In the genomic region with DNA sequence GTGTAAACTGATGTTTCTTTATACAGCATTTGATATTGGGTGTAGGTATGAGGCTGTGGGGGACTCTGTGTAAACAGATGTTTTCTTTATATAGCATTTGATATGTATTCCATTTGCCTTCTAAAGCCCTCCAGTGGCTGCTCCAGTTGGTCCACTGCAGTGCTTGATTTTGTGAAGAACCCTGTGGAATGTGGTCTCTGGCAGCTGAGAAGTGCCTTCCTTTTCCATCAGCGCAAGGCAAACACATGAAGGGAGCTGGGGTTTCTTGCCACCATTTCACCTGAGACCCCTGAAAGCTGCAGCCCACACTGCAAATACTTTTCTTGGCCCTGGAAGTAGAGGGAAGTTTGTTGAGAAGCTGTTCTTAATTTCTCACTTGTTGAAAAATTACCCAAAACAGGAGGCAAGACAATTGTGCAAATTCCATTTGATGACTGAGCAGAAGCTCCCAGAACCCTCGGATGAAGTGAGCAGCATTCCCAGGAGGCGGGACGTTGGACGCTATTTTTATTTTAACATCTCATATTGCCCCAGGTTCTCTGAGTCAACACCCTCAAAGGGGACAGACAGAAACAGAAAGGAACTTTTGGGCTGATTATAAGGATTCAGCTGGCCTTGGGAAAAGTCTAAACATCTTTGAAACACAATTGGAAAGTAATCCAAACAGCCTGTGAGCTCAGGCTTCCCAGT, we compare ENCODE assay signal across 12 cellular contexts.
DNase-seq lines count a peak whose midpoint lies in the region; ATAC-seq and TF ChIP-seq lines count a peak whose summit lies in the region.
"Had no signal": no experiment of that assay in that cellular context is flagged by ENCODE, and none has a peak within 500 bp of the region (broad histone marks: within the 10 kb centered on the region; RNA-seq: fewer than 3 reads in every experiment).

No MANE protein-coding gene starts in this region.

- no peak overlapping the region for H2BK15ac ChIP-seq in IMR-90 (ENCODE audit: low read depth, low read length)

- CTCF ChIA-PET in IMR-90 (lab: Yijun Ruan, JAX), result interaction anchor here (0.6 to 0.9 kb wide), 2 partner anchors 32 to 98 kb away, joined by 4 read pairs; no protein-coding TSS in a partner anchor

- POLR2A ChIA-PET in IMR-90 (lab: Charles Lee; ENCODE audit: unreplicated experiment), result no interaction called here

- peak overlapping the region; percentile 49; the same call in 1 of the 2 replicates for H3K23ac ChIP-seq in IMR-90 (ENCODE audit: low read depth, low read length)

- peak overlapping the region; percentile 59 for H3K27ac Mint-ChIP-seq in mesothelial cell of epicardium
- H3K27ac Mint-ChIP-seq: activated naive CD8-positive, alpha-beta T cell treated with anti-CD3 and anti-CD28 coated beads, Interleukin-2, amount 50 U/mL, for 24 hours; stimulated activated effector memory CD8-positive, alpha-beta T cell treated with anti-CD3 and anti-CD28 coated beads, Interleukin-12 subunit alpha, Interleukin-12 subunit beta, amount 100 ng/mL, for 72 hours had no signal

- no peak for TF ChIP-seq CTCF in IMR-90 (conservative IDR thresholded peaks at IDR 0.05; ENCODE audit: low read depth, low read length)
- TF ChIP-seq CTCF in choroid plexus epithelial cell (conservative IDR thresholded peaks at IDR 0.05; ENCODE audit: low read depth, low read length), result peak; percentile 9
- TF ChIP-seq CTCF in mesothelial cell of epicardium (IDR thresholded peaks at IDR 0.05; ENCODE audit: unreplicated experiment), result no peak
- TF ChIP-seq CTCF in tibial artery (IDR thresholded peaks at IDR 0.05), result no peak

- in situ Hi-C loops in IMR-90 (cut with MboI; ENCODE audit: low sequenced_read_pairs), result loop anchor here (5.0 kb wide), 1 partner anchor 89 kb away; no protein-coding TSS in a partner anchor

- H2AK9ac ChIP-seq in IMR-90 (replicated peaks; ENCODE audit: low read depth, low read length, poor library complexity), result no peak overlapping the region

- no peak for TF ChIP-seq RAD21 in IMR-90 (IDR thresholded peaks at IDR 0.05; ENCODE audit: low read length)

- peak overlapping the region; percentile 58 for H2BK120ac ChIP-seq in IMR-90 (ENCODE audit: low read depth, low read length)

- H4K20me1 ChIP-seq in IMR-90 (ENCODE audit: insufficient read depth, low read length), result no peaks in the 10 kb centered on the region; the same call in 1 of the 2 replicates

- TF ChIP-seq POLR2A in IMR-90 (IDR thresholded peaks at IDR 0.05; ENCODE audit: low read depth, low read length), result no peak

- H4K8ac ChIP-seq in IMR-90 (ENCODE audit: low read depth in 2 of 2, low read length in 2 of 2), result peak overlapping the region in 1 of 2 experiments; percentile 45; a peak in 2 of 4 replicates

- H3K4ac ChIP-seq in IMR-90 (ENCODE audit: low read depth, low read length), result peak overlapping the region; percentile 76

- peak overlapping the region; percentile 27 for H2BK5ac ChIP-seq in IMR-90 (ENCODE audit: low read depth, low read length, poor library complexity, severe bottlenecking)

- H3K4me1 ChIP-seq in IMR-90 (ENCODE audit: control insufficient read depth, insufficient read depth, low read length), result peaks cover 11% of the 10 kb centered on the region
- H3K4me1 ChIP-seq in tibial artery, result peaks cover 0 to 28% (median 19%) of the 10 kb centered on the region in 4 donors

- peaks cover 0 to 2% of the 10 kb centered on the region in 2 experiments; a peak in 1 of 4 replicates for H3K79me1 ChIP-seq in IMR-90 (ENCODE audit: low read depth in 1 of 2, low read length in 2 of 2)

- H3K4me3 ChIP-seq in IMR-90 (ENCODE audit: insufficient read depth, low read depth, low read length), result no peak overlapping the region
- H3K4me3 ChIP-seq in choroid plexus epithelial cell (ENCODE audit: low read depth, low read length), result no peak overlapping the region
- H3K4me3 ChIP-seq in tibial artery, result peak overlapping the region in 1 of 2 donors; percentile 20
- H3K4me3 ChIP-seq: GM12878 had no signal

- WGBS in IMR-90 (ENCODE audit: extremely low coverage in 2 of 2, insufficient read length in 1 of 2), 2 experiments, result no CpG with 5 or more reads among the region's 5 CpGs

- H3K9ac ChIP-seq in IMR-90 (ENCODE audit: low read depth, low read length), result no peak overlapping the region

- H2AFZ ChIP-seq in IMR-90 (replicated peaks; ENCODE audit: low read length, poor library complexity), result no peak overlapping the region

- no peaks in the 10 kb centered on the region for H3K27me3 ChIP-seq in IMR-90 (ENCODE audit: control insufficient read depth, insufficient read depth, low read length)
- no peaks in the 10 kb centered on the region for H3K27me3 ChIP-seq in tibial artery

- BruUV-seq in IMR-90 (replicated peaks; lab: Mats Ljungman, UMichigan), result no TSS peak

- peak overlapping the region; percentile 48; the same call in 1 of the 2 replicates for H2BK20ac ChIP-seq in IMR-90 (ENCODE audit: low read depth, low read length)

- H3K9me3 ChIP-seq in IMR-90 (ENCODE audit: control insufficient read depth, insufficient read depth, low read length), result peaks cover 2% of the 10 kb centered on the region; the same call in 1 of the 2 replicates
- no peaks in the 10 kb centered on the region for H3K9me3 ChIP-seq in tibial artery

- H3K14ac ChIP-seq in IMR-90 (replicated peaks; ENCODE audit: low read depth, low read length), result peak overlapping the region; percentile 46; the same call in 1 of the 2 replicates

- peaks cover 17% of the 10 kb centered on the region; the same call in 1 of the 2 replicates for H3K9me1 ChIP-seq in IMR-90 (ENCODE audit: insufficient read depth, low read length)

- dilution Hi-C loops in IMR-90 (cut with HindIII; ENCODE audit: low sequenced_read_pairs, unreplicated experiment), result no loop called here

- H2AK5ac ChIP-seq in IMR-90 (ENCODE audit: low read depth, low read length), result no peak overlapping the region; the same call in 1 of the 2 replicates

- no peak overlapping the region for H4K91ac ChIP-seq in IMR-90 (ENCODE audit: insufficient read depth, low read depth, low read length)

- H3K4me1 Mint-ChIP-seq in mesothelial cell of epicardium, result peaks cover 25% of the 10 kb centered on the region
- H3K4me1 Mint-ChIP-seq: activated naive CD8-positive, alpha-beta T cell treated with anti-CD3 and anti-CD28 coated beads, Interleukin-2, amount 50 U/mL, for 24 hours; stimulated activated effector memory CD8-positive, alpha-beta T cell treated with anti-CD3 and anti-CD28 coated beads, Interleukin-12 subunit alpha, Interleukin-12 subunit beta, amount 100 ng/mL, for 72 hours had no signal

- no peaks in the 10 kb centered on the region for H3K27me3 Mint-ChIP-seq in mesothelial cell of epicardium (ENCODE audit: low read depth)
- H3K27me3 Mint-ChIP-seq: activated naive CD8-positive, alpha-beta T cell treated with anti-CD3 and anti-CD28 coated beads, Interleukin-2, amount 50 U/mL, for 24 hours had no signal

- no peak overlapping the region for H3K4me3 Mint-ChIP-seq in mesothelial cell of epicardium
- H3K4me3 Mint-ChIP-seq: activated naive CD8-positive, alpha-beta T cell treated with anti-CD3 and anti-CD28 coated beads, Interleukin-2, amount 50 U/mL, for 24 hours; stimulated activated effector memory CD8-positive, alpha-beta T cell treated with anti-CD3 and anti-CD28 coated beads, Interleukin-12 subunit alpha, Interleukin-12 subunit beta, amount 100 ng/mL, for 72 hours had no signal

- H3K36me3 ChIP-seq in IMR-90 (ENCODE audit: control insufficient read depth, insufficient read depth, low read length), result no peaks in the 10 kb centered on the region
- H3K36me3 ChIP-seq in tibial artery, result no peaks in the 10 kb centered on the region

- no peak overlapping the region for H4K5ac ChIP-seq in IMR-90 (ENCODE audit: low read depth, low read length)

- H3K36me3 Mint-ChIP-seq in mesothelial cell of epicardium, result peaks cover 12% of the 10 kb centered on the region
- H3K36me3 Mint-ChIP-seq: stimulated activated effector memory CD8-positive, alpha-beta T cell treated with anti-CD3 and anti-CD28 coated beads, Interleukin-12 subunit alpha, Interleukin-12 subunit beta, amount 100 ng/mL, for 72 hours had no signal

- intact Hi-C loops in IMR-90 (cut with micrococcal nuclease), result loop anchor here (5.0 kb wide), 1 partner anchor 191 kb away; no protein-coding TSS in a partner anchor
- intact Hi-C loops in tibial artery (cut with DNase I; ENCODE audit: low total_unique reads), result no loop called here

- H3K4me2 ChIP-seq in IMR-90 (ENCODE audit: low read depth, low read length), result peak overlapping the region; percentile 32; the same call in 1 of the 2 replicates

- no peak overlapping the region for H3K18ac ChIP-seq in IMR-90 (ENCODE audit: low read depth, low read length)

- no peak overlapping the region for H3K27ac ChIP-seq in IMR-90 (ENCODE audit: insufficient read depth, low read length)
- peak overlapping the region; percentile 41 to 42 for H3K27ac ChIP-seq in tibial artery

- no peak overlapping the region for H3K56ac ChIP-seq in IMR-90 (ENCODE audit: extremely low read depth, insufficient read depth, low read length)

- DNase-seq in IMR-90 (peak; percentile 82), choroid plexus epithelial cell (ENCODE audit: low read depth) (peak; percentile 35), mesothelial cell of epicardium (ENCODE audit: low spot score in 2 of 2, unreplicated experiment in 2 of 2) (no peak), tibial artery (peak in 1 of 2 donors; percentile 44), NCI-H774 (lab: John Stamatoyannopoulos, UW) (no peak), NCI-H2171 (lab: John Stamatoyannopoulos, UW) (no peak), glomerular visceral epithelial cell (ENCODE audit: extremely low spot score) (no peak)
- DNase-seq: activated naive CD8-positive, alpha-beta T cell treated with anti-CD3 and anti-CD28 coated beads, Interleukin-2, amount 50 U/mL, for 24 hours; islet precursor cell; NCI-H187 had no signal

- peak; percentile 88 for ATAC-seq in IMR-90 (ENCODE audit: low read depth)
- ATAC-seq: GM12878; stimulated activated effector memory CD8-positive, alpha-beta T cell treated with anti-CD3 and anti-CD28 coated beads, Interleukin-12 subunit alpha, Interleukin-12 subunit beta, amount 100 ng/mL, for 72 hours had no signal

- peaks cover 22% of the 10 kb centered on the region for H3K9me3 Mint-ChIP-seq in mesothelial cell of epicardium
- H3K9me3 Mint-ChIP-seq: activated naive CD8-positive, alpha-beta T cell treated with anti-CD3 and anti-CD28 coated beads, Interleukin-2, amount 50 U/mL, for 24 hours; stimulated activated effector memory CD8-positive, alpha-beta T cell treated with anti-CD3 and anti-CD28 coated beads, Interleukin-12 subunit alpha, Interleukin-12 subunit beta, amount 100 ng/mL, for 72 hours had no signal

TF ChIP-seq in IMR-90, 13 proteins besides CTCF, POLR2A, EP300 and RAD21 (continues in another document):
- TF ChIP-seq, protein P1, sequence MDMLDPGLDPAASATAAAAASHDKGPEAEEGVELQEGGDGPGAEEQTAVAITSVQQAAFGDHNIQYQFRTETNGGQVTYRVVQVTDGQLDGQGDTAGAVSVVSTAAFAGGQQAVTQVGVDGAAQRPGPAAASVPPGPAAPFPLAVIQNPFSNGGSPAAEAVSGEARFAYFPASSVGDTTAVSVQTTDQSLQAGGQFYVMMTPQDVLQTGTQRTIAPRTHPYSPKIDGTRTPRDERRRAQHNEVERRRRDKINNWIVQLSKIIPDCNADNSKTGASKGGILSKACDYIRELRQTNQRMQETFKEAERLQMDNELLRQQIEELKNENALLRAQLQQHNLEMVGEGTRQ (IDR thresholded peaks at IDR 0.05; ENCODE audit: low read depth, low read length), result no peak
- peak; percentile 22; the same call in 1 of the 2 replicates for TF ChIP-seq CEBPB (IDR thresholded peaks at IDR 0.05; ENCODE audit: low read depth, low read length)

Comparison
In these comparisons a context has a peak if more than half of its experiments do, and no peak if none do; other contexts are left out.
1. DNase-seq: peak in IMR-90 (single experiment) and choroid plexus epithelial cell (single experiment); none in mesothelial cell of epicardium (0 of 2), NCI-H774 (single experiment), NCI-H2171 (single experiment) and glomerular visceral epithelial cell (single experiment).